8 cellular contexts compared by ENCODE assay signal in the genomic region with DNA sequence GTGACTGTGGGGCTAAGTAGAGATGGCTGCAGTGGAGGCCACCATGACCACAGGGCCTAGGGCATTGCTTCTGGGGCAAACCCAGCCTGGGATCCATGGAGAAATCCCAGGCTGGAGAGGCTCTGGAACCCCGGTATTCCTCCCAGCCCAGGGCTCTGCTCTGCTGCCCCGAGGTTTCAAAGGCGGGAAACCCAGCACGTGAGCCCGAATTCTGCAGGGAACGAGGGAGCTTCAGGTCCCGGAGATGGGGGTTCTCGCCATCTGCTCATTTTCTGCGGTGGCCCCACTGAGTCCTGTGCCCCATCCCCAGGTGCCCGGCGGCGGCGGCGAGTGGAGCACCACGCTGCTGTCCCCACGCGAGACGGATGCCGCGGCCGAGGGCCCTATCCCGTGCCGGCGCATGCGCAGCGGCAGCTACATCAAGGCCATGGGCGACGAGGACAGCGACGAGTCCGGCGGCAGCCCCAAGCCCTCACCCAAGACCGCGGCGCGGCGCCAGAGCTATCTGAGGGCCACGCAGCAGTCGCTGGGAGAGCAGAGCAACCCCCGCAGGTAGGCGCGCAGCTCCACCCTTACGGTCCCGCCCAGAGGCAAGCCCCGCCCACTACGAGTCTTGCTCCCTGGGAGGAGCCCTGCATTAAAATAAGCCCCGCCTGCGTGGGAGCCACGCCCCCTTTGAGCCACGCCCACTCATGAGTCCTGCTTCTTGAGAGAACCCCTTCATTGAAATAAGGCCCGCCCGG.
A peak's percentile ranks its signal among the peaks of the same experiment; 100 is the strongest.
DNase-seq lines count a peak whose midpoint lies in the region; ATAC-seq, FAIRE-seq and TF ChIP-seq lines count a peak whose summit lies in the region.

No MANE protein-coding gene starts in this region.

- TF ChIP-seq POLR2A in GM12892 (IDR thresholded peaks at IDR 0.05; ENCODE audit: low read depth, low read length): no peak

- H3K27ac ChIP-seq in muscle layer of duodenum (ENCODE audit: low read length): no peak overlapping the region

- no peaks in the 10 kb centered on the region for H3K9me3 ChIP-seq in muscle layer of duodenum (ENCODE audit: control insufficient read depth in 1 of 2, low read length in 2 of 2)

- no peaks in the 10 kb centered on the region for H3K36me3 ChIP-seq in muscle layer of duodenum (ENCODE audit: control insufficient read depth in 1 of 2, insufficient read depth in 2 of 2, low read length in 2 of 2)

- peak; percentile 71 for DNase-seq in GM12892 (ENCODE audit: insufficient read length)
- DNase-seq in NCI-H526 treated with DMSO at 0.1 percent for 48 hours (lab: John Stamatoyannopoulos, UW): peak; percentile 93
- DNase-seq in activated T-cell treated with anti-CD3 and anti-CD28 coated beads for 4 hours: peak; percentile 83
- peak; percentile 75 to 80 for DNase-seq in stimulated activated CD8-positive, alpha-beta memory T cell treated with anti-CD3 and anti-CD28 coated beads, Interleukin-7, amount 100 ng/mL, for 4 hours (ENCODE audit: low read depth in 2 of 2)

- no peak for FAIRE-seq in GM12892 (lab: Jason Lieb, UNC)

- no peaks in the 10 kb centered on the region for H3K4me1 ChIP-seq in muscle layer of duodenum (ENCODE audit: control insufficient read depth in 1 of 2, insufficient read depth in 2 of 2, low read length in 2 of 2)

- ATAC-seq in esophagus mucosa (peak; percentile 58), GM18909 (IDR thresholded peaks at IDR 0.05; ENCODE audit: poor library complexity, unreplicated experiment) (no peak), GM18873 (IDR thresholded peaks at IDR 0.05; ENCODE audit: low FRiP score, unreplicated experiment) (no peak)

- peak overlapping the region; percentile 30 to 60 for H3K4me3 ChIP-seq in muscle layer of duodenum (ENCODE audit: low read depth in 1 of 2, low read length in 2 of 2)

- peaks cover 7% of the 10 kb centered on the region for H3K27me3 ChIP-seq in muscle layer of duodenum (ENCODE audit: low read depth, low read length)
